14 cellular contexts compared by ENCODE assay signal in genomic region chr6:151409260-151409659, GRCh38. TPM values are rescaled to one million over a fixed set of nuclear protein-coding genes. Genes with fewer than 3 reads are reported as not detected.
DNase-seq lines count a peak whose midpoint lies in the region; ATAC-seq, FAIRE-seq and TF ChIP-seq lines count a peak whose summit lies in the region.
"Had no signal": no experiment of that assay in that cellular context is flagged by ENCODE, and none has a peak within 500 bp of the region (broad histone marks: within the 10 kb centered on the region; RNA-seq: fewer than 3 reads in every experiment).

No MANE protein-coding gene starts in this region.

- no peaks in the 10 kb centered on the region for H3K27me3 Mint-ChIP-seq in activated T-cell treated with anti-CD3 and anti-CD28 coated beads, Interleukin-2, amount 50 U/mL, for 24 hours
- peaks cover 15% of the 10 kb centered on the region for H3K27me3 Mint-ChIP-seq in GM23338 (ENCODE audit: insufficient read depth, low read depth, poor library complexity)

- in situ Hi-C loops in HepG2 (cut with HindIII; ENCODE audit: extremely low pct_ligation_motif_present, low pct_unique_long_range_greater_than_20kb), result no loop called here

- H3K4me3 Mint-ChIP-seq in activated T-cell treated with anti-CD3 and anti-CD28 coated beads, Interleukin-2, amount 50 U/mL, for 24 hours, result no peak overlapping the region
- H3K4me3 Mint-ChIP-seq in GM23338, result no peak overlapping the region
- no peak overlapping the region for H3K4me3 Mint-ChIP-seq in stimulated activated effector memory CD8-positive, alpha-beta T cell treated with anti-CD3 and anti-CD28 coated beads, Interleukin-12 subunit alpha, Interleukin-12 subunit beta, amount 100 ng/mL, for 72 hours
- H3K4me3 Mint-ChIP-seq: T-helper 1 cell treated with Interleukin-12 subunit alpha and Interleukin-12 subunit beta and Interleukin-4 antibody, amounts not matched to agents 30 μg/mL and 1 μg/mL, for 36 hours had no signal

- H3K4me1 ChIP-seq in GM23338 (ENCODE audit: insufficient read depth), result no peaks in the 10 kb centered on the region
- no peaks in the 10 kb centered on the region for H3K4me1 ChIP-seq in HepG2 (ENCODE audit: insufficient read depth, low read length)

- no peak overlapping the region for H2AFZ ChIP-seq in GM23338
- no peak overlapping the region for H2AFZ ChIP-seq in HepG2 (ENCODE audit: low read length)

- POLR2A ChIA-PET in HepG2 (lab: Yijun Ruan, JAX), result no interaction called here

- no peak for TF ChIP-seq POLR2A in HepG2 (IDR thresholded peaks at IDR 0.05; ENCODE audit: insufficient read depth in 1 of 2, low read depth in 2 of 2, low read length in 2 of 2)

- 0 out of 2 replicates have a peak, but pooled peaks cover 6% of the 10 kb centered on the region for H3F3A ChIP-seq in GM23338 (replicated peaks; ENCODE audit: low read depth)

- no peaks in the 10 kb centered on the region for H3K27me3 ChIP-seq in GM23338 (ENCODE audit: insufficient read depth)
- no peaks in the 10 kb centered on the region for H3K27me3 ChIP-seq in HepG2 (ENCODE audit: control insufficient read depth in 1 of 2, insufficient read depth in 2 of 2, low read length in 2 of 2)

- H3K4me2 ChIP-seq in GM23338 (no peak overlapping the region), HepG2 (ENCODE audit: low read depth, low read length) (no peak overlapping the region)

- no peaks in the 10 kb centered on the region for H3K9me2 ChIP-seq in GM23338 (ENCODE audit: insufficient read depth)

- intact Hi-C loops in HepG2 (cut with micrococcal nuclease; ENCODE audit: unreplicated experiment), result no loop called here

- peaks cover 89% of the 10 kb centered on the region for H3K36me3 Mint-ChIP-seq in activated T-cell treated with anti-CD3 and anti-CD28 coated beads, Interleukin-2, amount 50 U/mL, for 24 hours (ENCODE audit: low read depth)
- H3K36me3 Mint-ChIP-seq in GM23338 (ENCODE audit: low read depth), result peaks cover 68% of the 10 kb centered on the region
- peaks cover 75% of the 10 kb centered on the region for H3K36me3 Mint-ChIP-seq in stimulated activated effector memory CD8-positive, alpha-beta T cell treated with anti-CD3 and anti-CD28 coated beads, Interleukin-12 subunit alpha, Interleukin-12 subunit beta, amount 100 ng/mL, for 72 hours

- H3K79me2 ChIP-seq in GM23338 (replicated peaks; ENCODE audit: insufficient read depth) (peaks cover 9% of the 10 kb centered on the region; the same call in 1 of the 2 replicates), HepG2 (ENCODE audit: insufficient read depth, low read length) (no peaks in the 10 kb centered on the region)

- no peaks in the 10 kb centered on the region for H3K9me3 ChIP-seq in HepG2 (ENCODE audit: low read length)

- no peak for ATAC-seq in GM23338
- peak; percentile 43 for ATAC-seq in HG03521 (IDR thresholded peaks at IDR 0.05; ENCODE audit: unreplicated experiment)
- no peak for ATAC-seq in stimulated activated effector memory CD8-positive, alpha-beta T cell treated with anti-CD3 and anti-CD28 coated beads, Interleukin-12 subunit alpha, Interleukin-12 subunit beta, amount 100 ng/mL, for 72 hours
- no peak for ATAC-seq in SK-N-SH treated with all-trans-retinoic acid at 6 μM for 48 hours
- no peak for ATAC-seq in HepG2

- no peak for FAIRE-seq in HepG2 (lab: Jason Lieb, UNC)
- FAIRE-seq: H1, kidney had no signal

- no peak overlapping the region for H3K4me3 ChIP-seq in GM23338
- H3K4me3 ChIP-seq in HepG2 (replicated peaks in 1 of 3; ENCODE audit: insufficient read depth in 1 of 3, low read depth in 2 of 3, low read length in 3 of 3), result no peak overlapping the region

- no peak for DNase-seq in activated T-cell treated with anti-CD3 and anti-CD28 coated beads, Interleukin-2, amount 50 U/mL, for 24 hours
- DNase-seq in activated T-cell treated with anti-CD3 and anti-CD28 coated beads, Interleukin-2, amount 50 U/mL, for 1 hour, result no peak
- DNase-seq in GM23338 (ENCODE audit: low spot score), result no peak
- no peak for DNase-seq in stimulated activated effector memory CD8-positive, alpha-beta T cell treated with anti-CD3 and anti-CD28 coated beads, Interleukin-12 subunit alpha, Interleukin-12 subunit beta, amount 100 ng/mL, for 72 hours (ENCODE audit: low spot score in 2 of 2)
- DNase-seq in HepG2 (ENCODE audit: low spot score), result no peak
- no peak for DNase-seq in AML-193 (lab: John Stamatoyannopoulos, UW)
- DNase-seq: activated T-cell treated with anti-CD3 and anti-CD28 coated beads for 4 hours, kidney, NCI-H1436 treated with DMSO at 0.1 percent for 48 hours, substantia nigra had no signal

- no TSS peak for BruUV-seq in HepG2 (replicated peaks; lab: Mats Ljungman, UMichigan)

- peak overlapping the region; percentile 61 for H3K27ac Mint-ChIP-seq in activated T-cell treated with anti-CD3 and anti-CD28 coated beads, Interleukin-2, amount 50 U/mL, for 24 hours
- H3K27ac Mint-ChIP-seq in GM23338, result peak overlapping the region; percentile 3; the same call in 1 of the 2 replicates
- H3K27ac Mint-ChIP-seq in stimulated activated effector memory CD8-positive, alpha-beta T cell treated with anti-CD3 and anti-CD28 coated beads, Interleukin-12 subunit alpha, Interleukin-12 subunit beta, amount 100 ng/mL, for 72 hours, result peak overlapping the region; percentile 71
- H3K27ac Mint-ChIP-seq: T-helper 1 cell treated with Interleukin-12 subunit alpha and Interleukin-12 subunit beta and Interleukin-4 antibody, amounts not matched to agents 30 μg/mL and 1 μg/mL, for 36 hours had no signal

- H4K20me1 ChIP-seq in GM23338 (replicated peaks; ENCODE audit: insufficient read depth), result peaks cover 17% of the 10 kb centered on the region; the same call in 1 of the 2 replicates
- H4K20me1 ChIP-seq in HepG2 (ENCODE audit: insufficient read depth, low read length), result no peaks in the 10 kb centered on the region

- H3K9ac ChIP-seq in HepG2 (ENCODE audit: insufficient read depth, low read depth, low read length), result no peak overlapping the region

- peaks cover 9% of the 10 kb centered on the region for H3K36me3 ChIP-seq in GM23338 (ENCODE audit: insufficient read depth)
- H3K36me3 ChIP-seq in HepG2 (replicated peaks in 1 of 2; ENCODE audit: control insufficient read depth in 1 of 2, insufficient read depth in 2 of 2, low read length in 2 of 2), result peaks cover 39 to 81% of the 10 kb centered on the region in 2 experiments

- WGBS in HepG2 (ENCODE audit: low lambda C conversion rate), result over 99% methylated on average over 2 of the region's 2 CpGs

- no peaks in the 10 kb centered on the region for H3K9me3 Mint-ChIP-seq in activated T-cell treated with anti-CD3 and anti-CD28 coated beads, Interleukin-2, amount 50 U/mL, for 24 hours
- no peaks in the 10 kb centered on the region; the same call in 2 of the 3 replicates for H3K9me3 Mint-ChIP-seq in GM23338
- H3K9me3 Mint-ChIP-seq in stimulated activated effector memory CD8-positive, alpha-beta T cell treated with anti-CD3 and anti-CD28 coated beads, Interleukin-12 subunit alpha, Interleukin-12 subunit beta, amount 100 ng/mL, for 72 hours, result no peaks in the 10 kb centered on the region

- peaks cover 28% of the 10 kb centered on the region for H3K4me1 Mint-ChIP-seq in activated T-cell treated with anti-CD3 and anti-CD28 coated beads, Interleukin-2, amount 50 U/mL, for 24 hours (ENCODE audit: low read depth)
- no peaks in the 10 kb centered on the region for H3K4me1 Mint-ChIP-seq in GM23338
- peaks cover 27% of the 10 kb centered on the region for H3K4me1 Mint-ChIP-seq in stimulated activated effector memory CD8-positive, alpha-beta T cell treated with anti-CD3 and anti-CD28 coated beads, Interleukin-12 subunit alpha, Interleukin-12 subunit beta, amount 100 ng/mL, for 72 hours

- CTCF ChIA-PET in HepG2 (lab: Yijun Ruan, JAX; ENCODE audit: low intra/inter-chr PET ratio, low total read pairs), result no interaction called here

- TF ChIP-seq CTCF in GM23338 (conservative IDR thresholded peaks at IDR 0.05; ENCODE audit: low read depth in 2 of 2), result no peak
- no peak for TF ChIP-seq CTCF in HepG2 (CRISPR knock-in tag; IDR thresholded peaks at IDR 0.05)

- H3K27ac ChIP-seq in GM23338 (ENCODE audit: low read depth) (no peak overlapping the region), HepG2 (ENCODE audit: extremely low read length, insufficient read depth, low read length) (no peak overlapping the region)

- TF ChIP-seq RAD21 in HepG2 (CRISPR knock-in tag; IDR thresholded peaks at IDR 0.05), result no peak

- no peak for TF ChIP-seq EP300 in HepG2 (IDR thresholded peaks at IDR 0.05; ENCODE audit: low read depth in 2 of 2, low read length in 2 of 2)
- TF ChIP-seq EP300 in HepG2 (CRISPR knock-in tag; IDR thresholded peaks at IDR 0.05; ENCODE audit: borderline replicate concordance), result no peak

RNA-seq across cellular contexts. Expression of gene ZBTB2, which starts 17.9 kb away (rescaled TPM):
- 20.6 and 21.9 TPM in 2 replicates for total RNA-seq in GM23338 (2014; rRNA removed; shearing (Covaris generic))
- 10.7 and 11.4 TPM in 2 replicates for polyA plus RNA-seq in GM23338 (2016; fragmentation: Nextera tagmentation; extraction: Ambion mirVana)
- total RNA-seq in HepG2 (2016; rRNA removed; fragmentation: Illumina TruSeq; extraction: Trizol), result 22.8 and 31.7 TPM in 2 replicates
- 5.4 and 6.1 TPM in 2 replicates for total RNA-seq in HepG2 (2016; cell fraction: cytosol; rRNA removed; fragmentation: Illumina TruSeq; extraction: Trizol; ENCODE audit: low read depth)
- total RNA-seq in HepG2 (2016; cell fraction: insoluble cytoplasmic fraction; rRNA removed; fragmentation: Illumina TruSeq; extraction: Trizol), result 21.6 and 29.6 TPM in 2 replicates
- 27.6 and 30.8 TPM in 2 replicates for total RNA-seq in HepG2 (2016; cell fraction: membrane; rRNA removed; fragmentation: Illumina TruSeq; extraction: Trizol)
- total RNA-seq in HepG2 (2016; cell fraction: nucleus; rRNA removed; fragmentation: Illumina TruSeq; extraction: Trizol), result 14.1 and 16.0 TPM in 2 replicates
- 14.6 and 15.4 TPM in 2 replicates for polyA plus RNA-seq in HepG2 (2011; rRNA removed)
- polyA plus RNA-seq in HepG2 (2011; cell fraction: cytosol; rRNA removed), result 11.6 and 14.4 TPM in 2 replicates
- 6.0 TPM in 2 replicates for polyA plus RNA-seq in HepG2 (2011; cell fraction: nucleus; rRNA removed)
- 11.5 and 17.2 TPM in 2 replicates for polyA plus RNA-seq in HepG2 (2012)
- polyA plus RNA-seq in HepG2 (2016; cell fraction: cytosol; fragmentation: Illumina TruSeq; extraction: Trizol; ENCODE audit: low read depth), result 7.3 and 8.3 TPM in 2 replicates
- 41.7 and 43.1 TPM in 2 replicates for polyA plus RNA-seq in HepG2 (2016; cell fraction: insoluble cytoplasmic fraction; fragmentation: Illumina TruSeq; extraction: Trizol; ENCODE audit: low read depth)
- 28.7 and 33.3 TPM in 2 replicates for polyA plus RNA-seq in HepG2 (2016; cell fraction: membrane; fragmentation: Illumina TruSeq; extraction: Trizol; ENCODE audit: low read depth)
- 22.9 and 24.0 TPM in 2 replicates for polyA plus RNA-seq in HepG2 (2016; cell fraction: nucleus; fragmentation: Illumina TruSeq; extraction: Trizol; ENCODE audit: insufficient read depth, low read depth)
- polyA minus RNA-seq in HepG2 (2011; rRNA and poly(A)+ RNA removed; ENCODE audit: low replicate concordance), result 23.7 and 29.2 TPM in 2 replicates
- polyA minus RNA-seq in HepG2 (2011; cell fraction: cytosol; rRNA and poly(A)+ RNA removed), result 9.8 and 10.0 TPM in 2 replicates
- 6.3 and 6.7 TPM in 2 replicates for polyA minus RNA-seq in HepG2 (2011; cell fraction: nucleus; rRNA and poly(A)+ RNA removed)

RNA-seq across cellular contexts. Expression of gene RMND1, which starts 42.7 kb away (rescaled TPM):
- total RNA-seq in GM23338 (2014; rRNA removed; shearing (Covaris generic)), result 27.7 and 34.4 TPM in 2 replicates
- polyA plus RNA-seq in GM23338 (2016; fragmentation: Nextera tagmentation; extraction: Ambion mirVana), result 23.5 and 27.5 TPM in 2 replicates
- total RNA-seq in HepG2 (2016; rRNA removed; fragmentation: Illumina TruSeq; extraction: Trizol), result 72.5 and 75.6 TPM in 2 replicates
- 55.6 and 56.1 TPM in 2 replicates for total RNA-seq in HepG2 (2016; cell fraction: cytosol; rRNA removed; fragmentation: Illumina TruSeq; extraction: Trizol; ENCODE audit: low read depth)
- total RNA-seq in HepG2 (2016; cell fraction: insoluble cytoplasmic fraction; rRNA removed; fragmentation: Illumina TruSeq; extraction: Trizol), result 72.3 and 75.6 TPM in 2 replicates
- 63.4 and 63.9 TPM in 2 replicates for total RNA-seq in HepG2 (2016; cell fraction: membrane; rRNA removed; fragmentation: Illumina TruSeq; extraction: Trizol)
- 84.2 and 88.8 TPM in 2 replicates for total RNA-seq in HepG2 (2016; cell fraction: nucleus; rRNA removed; fragmentation: Illumina TruSeq; extraction: Trizol)
- polyA plus RNA-seq in HepG2 (2011; rRNA removed), result 30.0 and 34.0 TPM in 2 replicates
- polyA plus RNA-seq in HepG2 (2011; cell fraction: cytosol; rRNA removed), result 21.3 and 29.7 TPM in 2 replicates
- 11.0 and 14.0 TPM in 2 replicates for polyA plus RNA-seq in HepG2 (2011; cell fraction: nucleus; rRNA removed)
- 42.6 and 62.0 TPM in 2 replicates for polyA plus RNA-seq in HepG2 (2012)
- 24.8 and 29.4 TPM in 2 replicates for polyA plus RNA-seq in HepG2 (2016; cell fraction: cytosol; fragmentation: Illumina TruSeq; extraction: Trizol; ENCODE audit: low read depth)
- polyA plus RNA-seq in HepG2 (2016; cell fraction: insoluble cytoplasmic fraction; fragmentation: Illumina TruSeq; extraction: Trizol; ENCODE audit: low read depth), result 57.9 and 64.0 TPM in 2 replicates
- polyA plus RNA-seq in HepG2 (2016; cell fraction: membrane; fragmentation: Illumina TruSeq; extraction: Trizol; ENCODE audit: low read depth), result 37.1 and 37.2 TPM in 2 replicates
- polyA plus RNA-seq in HepG2 (2016; cell fraction: nucleus; fragmentation: Illumina TruSeq; extraction: Trizol; ENCODE audit: insufficient read depth, low read depth), result 51.6 and 58.3 TPM in 2 replicates
- 8.9 and 29.4 TPM in 2 replicates for polyA minus RNA-seq in HepG2 (2011; rRNA and poly(A)+ RNA removed; ENCODE audit: low replicate concordance)
- polyA minus RNA-seq in HepG2 (2011; cell fraction: cytosol; rRNA and poly(A)+ RNA removed), result 24.4 and 29.4 TPM in 2 replicates
- 119 and 153 TPM in 2 replicates for polyA minus RNA-seq in HepG2 (2011; cell fraction: nucleus; rRNA and poly(A)+ RNA removed)

Comparison
In these comparisons a context has a peak if more than half of its experiments do, and no peak if none do; other contexts are left out.
1. H3K27ac Mint-ChIP-seq: peak in every context shown above with its lines; median percentile 71 in stimulated activated effector memory CD8-positive, alpha-beta T cell treated with anti-CD3 and anti-CD28 coated beads, Interleukin-12 subunit alpha, Interleukin-12 subunit beta, amount 100 ng/mL, for 72 hours; 61 in activated T-cell treated with anti-CD3 and anti-CD28 coated beads, Interleukin-2, amount 50 U/mL, for 24 hours; 3 in GM23338.